Comparison of ENCODE assay signal across 14 cellular contexts in the genomic region with DNA sequence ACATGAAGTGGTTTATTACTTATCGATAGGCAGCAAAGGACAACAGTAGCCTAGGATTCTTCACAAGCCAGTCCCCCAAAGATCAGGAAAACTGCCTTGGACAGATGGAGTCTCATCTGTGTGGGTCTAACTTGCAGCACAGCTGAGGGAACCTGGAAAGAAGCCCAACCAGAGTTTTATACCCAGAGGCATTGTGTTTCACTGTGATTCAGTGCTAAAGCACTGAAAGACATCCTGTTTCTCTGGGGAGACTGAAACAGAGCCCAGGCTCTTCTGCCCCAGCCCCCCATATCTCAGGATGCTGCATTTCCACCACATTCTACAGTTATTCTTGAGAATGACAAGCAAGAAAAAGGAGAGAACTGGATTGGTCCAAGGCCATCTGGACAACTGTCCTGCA. TPM values are rescaled to one million over a fixed set of nuclear protein-coding genes. Genes with fewer than 3 reads are reported as not detected.
A peak's percentile ranks its signal among the peaks of the same experiment; 100 is the strongest.
DNase-seq lines count a peak whose midpoint lies in the region; ATAC-seq and TF ChIP-seq lines count a peak whose summit lies in the region.
"Had no signal": no experiment of that assay in that cellular context is flagged by ENCODE, and none has a peak within 500 bp of the region (broad histone marks: within the 10 kb centered on the region; RNA-seq: fewer than 3 reads in every experiment).

No MANE protein-coding gene starts in this region.

- no peaks in the 10 kb centered on the region for H3K4me1 ChIP-seq in A673 (ENCODE audit: insufficient read depth, low read length, poor library complexity, severe bottlenecking)
- no peaks in the 10 kb centered on the region for H3K4me1 ChIP-seq in hepatocyte (ENCODE audit: insufficient read depth)
- H3K4me1 ChIP-seq in Caco-2 = no peaks in the 10 kb centered on the region
- H3K4me1 ChIP-seq: spleen had no signal

- POLR2A ChIA-PET in A673 (lab: Charles Lee; ENCODE audit: low non-redundant PET) (no interaction called here), Caco-2 (lab: Charles Lee) (no interaction called here)

- H3K36me3 Mint-ChIP-seq in Caco-2 (ENCODE audit: insufficient read depth, unreplicated experiment) = no peaks in the 10 kb centered on the region

- no peak overlapping the region for H3K4me2 ChIP-seq in hepatocyte
- H3K4me2 ChIP-seq: BLaER1 had no signal

- no peaks in the 10 kb centered on the region for H3K9me2 ChIP-seq in hepatocyte (replicated peaks; ENCODE audit: insufficient read depth)

- no peaks in the 10 kb centered on the region for H3K79me2 ChIP-seq in hepatocyte

- ATAC-seq in HG02763 (IDR thresholded peaks at IDR 0.05; ENCODE audit: unreplicated experiment) = no peak
- ATAC-seq: stimulated activated naive B cell treated with anti-CD40 and anti-IgM and Interleukin-4, amounts not matched to agents 10 μg/mL and 1 μg/mL and 100 μg/mL, for 72 hours had no signal

- H3K9me3 ChIP-seq in A673 (ENCODE audit: low read depth, low read length, poor library complexity, severe bottlenecking) (peaks cover 16% of the 10 kb centered on the region), hepatocyte (ENCODE audit: low read depth) (peaks cover 3% of the 10 kb centered on the region), Caco-2 (no peaks in the 10 kb centered on the region)

- no peak for TF ChIP-seq CTCF in A673 (conservative IDR thresholded peaks at IDR 0.05; ENCODE audit: low read depth, low read length)
- TF ChIP-seq CTCF in HFF-Myc (IDR thresholded peaks at IDR 0.05; ENCODE audit: low read depth, low read length, missing control alignments) = no peak
- no peak for TF ChIP-seq CTCF in hepatocyte (IDR thresholded peaks at IDR 0.05; ENCODE audit: poor library complexity)
- no peak for TF ChIP-seq CTCF in Caco-2 (IDR thresholded peaks at IDR 0.05; ENCODE audit: insufficient read depth in 1 of 2, low read depth in 1 of 2, low read length in 1 of 2, severe bottlenecking in 1 of 2, unreplicated experiment in 1 of 2)

- H3K36me3 ChIP-seq in A673 (ENCODE audit: insufficient read depth, low read length, poor library complexity, severe bottlenecking) (no peaks in the 10 kb centered on the region), hepatocyte (replicated peaks; ENCODE audit: insufficient read depth, low read depth) (no peaks in the 10 kb centered on the region), Caco-2 (ENCODE audit: control insufficient read depth, insufficient read depth, low read length) (no peaks in the 10 kb centered on the region)
- H3K36me3 ChIP-seq: BLaER1, spleen had no signal

- no peak overlapping the region for H3K4me3 Mint-ChIP-seq in Caco-2 (ENCODE audit: unreplicated experiment)
- H3K4me3 Mint-ChIP-seq: stimulated activated naive B cell treated with anti-CD40 and anti-IgM and Interleukin-4, amounts not matched to agents 10 μg/mL and 1 μg/mL and 100 μg/mL, for 72 hours had no signal

- no peak overlapping the region for H3K27ac ChIP-seq in A673 (ENCODE audit: low read depth, low read length, poor library complexity, severe bottlenecking)
- no peak overlapping the region for H3K27ac ChIP-seq in hepatocyte
- H3K27ac ChIP-seq: BLaER1, spleen had no signal

- no peaks in the 10 kb centered on the region for H3K4me1 Mint-ChIP-seq in Caco-2 (ENCODE audit: low read depth, unreplicated experiment)

- H2AFZ ChIP-seq in hepatocyte = no peak overlapping the region

- no TSS peak for BruUV-seq in A673 (replicated peaks; lab: Mats Ljungman, UMichigan)
- no TSS peak for BruUV-seq in Caco-2 (replicated peaks; lab: Mats Ljungman, UMichigan)

- no peaks in the 10 kb centered on the region for H4K20me1 ChIP-seq in hepatocyte (ENCODE audit: insufficient read depth, poor library complexity, severe bottlenecking)
- H4K20me1 ChIP-seq: BLaER1 had no signal

- DNase-seq in A673 (ENCODE audit: low spot score) = peak; percentile 52
- DNase-seq in HFF-Myc (ENCODE audit: extremely low read depth, low read depth) = peak; percentile 73
- peak; percentile 85 for DNase-seq in amniotic stem cell (lab: John Stamatoyannopoulos, UW)
- DNase-seq in hepatocyte (ENCODE audit: low spot score) = peak; percentile 12
- DNase-seq in SW480 (ENCODE audit: low spot score) = no peak
- DNase-seq in effector CD8-positive, alpha-beta T cell (lab: John Stamatoyannopoulos, UW) = no peak
- no peak for DNase-seq in Caco-2
- DNase-seq: Kasumi-1; midbrain; spleen; stimulated activated naive B cell treated with anti-CD40 and anti-IgM and Interleukin-4, amounts not matched to agents 10 μg/mL and 1 μg/mL and 100 μg/mL, for 72 hours had no signal

- H3K27me3 ChIP-seq in A673 (replicated peaks; ENCODE audit: insufficient read depth, low read depth, low read length, poor library complexity) = no peaks in the 10 kb centered on the region
- no peaks in the 10 kb centered on the region for H3K27me3 ChIP-seq in hepatocyte
- H3K27me3 ChIP-seq in Caco-2 (replicated peaks; ENCODE audit: control insufficient read depth, insufficient read depth, low read length) = no peaks in the 10 kb centered on the region
- H3K27me3 ChIP-seq: BLaER1, spleen had no signal

- H3K27me3 Mint-ChIP-seq in Caco-2 (ENCODE audit: insufficient read depth, unreplicated experiment) = no peaks in the 10 kb centered on the region

- peaks cover 4% of the 10 kb centered on the region for H3K9me3 Mint-ChIP-seq in Caco-2 (ENCODE audit: unreplicated experiment)

- intact Hi-C loops in A673 (cut with micrococcal nuclease; ENCODE audit: unreplicated experiment) = no loop called here
- intact Hi-C loops in Caco-2 (cut with micrococcal nuclease; ENCODE audit: unreplicated experiment) = loop anchor here (10.0 kb wide), 1 partner anchor 772 kb away; no protein-coding TSS in a partner anchor

- H3K27ac Mint-ChIP-seq in Caco-2 (ENCODE audit: unreplicated experiment) = no peak overlapping the region
- H3K27ac Mint-ChIP-seq: stimulated activated naive B cell treated with anti-CD40 and anti-IgM and Interleukin-4, amounts not matched to agents 10 μg/mL and 1 μg/mL and 100 μg/mL, for 72 hours had no signal

- H3K4me3 ChIP-seq in A673 (ENCODE audit: low read depth, low read length, poor library complexity, severe bottlenecking) = no peak overlapping the region
- no peak overlapping the region for H3K4me3 ChIP-seq in HFF-Myc (replicated peaks; ENCODE audit: low read depth, low read length)
- no peak overlapping the region for H3K4me3 ChIP-seq in hepatocyte
- no peak overlapping the region for H3K4me3 ChIP-seq in Caco-2 (ENCODE audit: low read depth, low read length)
- H3K4me3 ChIP-seq: BLaER1, spleen had no signal

- 89% methylated on average over 1 of the region's 1 CpG for WGBS in hepatocyte (ENCODE audit: low lambda C conversion rate, missing lambda C conversion rate)

- CTCF ChIA-PET in A673 (lab: Charles Lee) = no interaction called here
- CTCF ChIA-PET in Caco-2 (lab: Charles Lee) = no interaction called here

RNA-seq across cellular contexts. Expression of a gene that starts 48.2 kb away (rescaled TPM):
- total RNA-seq in A673 (2021) = not detected in 2 replicates
- total RNA-seq in hepatocyte = not detected in 2 replicates
- not detected in 2 replicates for polyA plus RNA-seq in hepatocyte
- total RNA-seq in Caco-2 (2022) = not detected in 2 replicates
- total RNA-seq: spleen had no signal
- polyA plus RNA-seq: esophagus, spleen had no signal

Comparison
In these comparisons a context has a peak if more than half of its experiments do, and no peak if none do; other contexts are left out.
1. DNase-seq: peak in A673 (single experiment), HFF-Myc (single experiment), amniotic stem cell (single experiment) and hepatocyte (single experiment); none in SW480 (single experiment), effector CD8-positive, alpha-beta T cell (single experiment) and Caco-2 (0 of 2).